1 cellular context compared by ENCODE assay signal in genomic region chr15:91357527-91357926, GRCh38.
A peak's percentile ranks its signal among the peaks of the same experiment; 100 is the strongest.
TF ChIP-seq lines count a peak whose summit lies in the region.

No MANE protein-coding gene starts in this region.

TF ChIP-seq in K562, 482 proteins besides CTCF, POLR2A, EP300 and RAD21:
- TF ChIP-seq CHD7 (IDR thresholded peaks at IDR 0.05; ENCODE audit: low read depth, low read length) (peak; percentile 71), MAFF (IDR thresholded peaks at IDR 0.05; ENCODE audit: low read length) (no peak), ELF4 (CRISPR knock-in tag; IDR thresholded peaks at IDR 0.05) (no peak), SRSF3 (IDR thresholded peaks at IDR 0.05; ENCODE audit: insufficient read depth, low read length) (no peak), THRA (IDR thresholded peaks at IDR 0.05) (no peak)
